9 cellular contexts compared by ENCODE assay signal in the genomic region with DNA sequence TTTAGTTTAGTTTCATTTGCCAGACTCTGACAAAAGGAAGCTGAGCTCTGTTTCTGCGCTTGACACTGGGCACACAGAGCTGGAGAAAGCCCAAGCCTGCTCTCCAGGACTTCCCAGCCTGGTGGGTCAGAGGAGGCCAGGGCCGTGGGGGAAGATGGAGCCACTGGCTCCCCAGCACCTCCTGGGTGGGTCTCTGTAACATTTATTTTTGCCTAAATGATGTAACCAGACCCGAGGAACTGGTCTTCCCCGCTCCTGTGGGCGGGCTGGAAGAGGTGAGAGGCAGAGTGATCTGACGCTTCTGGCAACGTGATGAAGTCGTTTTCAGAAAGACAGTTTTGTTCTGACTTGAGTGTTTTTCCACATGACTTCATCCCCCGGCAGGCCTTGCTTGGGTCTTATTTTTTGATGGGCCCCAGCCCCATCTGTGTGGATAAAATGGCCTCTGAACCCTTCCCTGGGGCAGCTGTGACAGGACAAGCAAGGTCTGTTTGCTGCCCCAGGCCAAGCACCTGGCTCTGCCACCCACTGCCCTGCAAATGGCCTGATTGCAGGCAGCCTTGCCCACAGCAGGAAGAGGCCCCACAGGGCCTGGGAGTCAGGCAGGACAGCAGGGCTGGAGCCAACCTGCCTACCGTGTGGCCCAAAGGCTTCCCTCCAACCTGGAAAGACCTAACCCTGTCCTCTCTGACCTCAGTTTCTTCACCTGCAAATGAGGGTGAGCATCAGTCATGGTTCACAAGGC.
DNase-seq lines count a peak whose midpoint lies in the region; ATAC-seq and TF ChIP-seq lines count a peak whose summit lies in the region.
"Had no signal": no experiment of that assay in that cellular context is flagged by ENCODE, and none has a peak within 500 bp of the region (broad histone marks: within the 10 kb centered on the region; RNA-seq: fewer than 3 reads in every experiment).

No MANE protein-coding gene starts in this region.

- no peaks in the 10 kb centered on the region for H3K9me3 Mint-ChIP-seq in natural killer cell treated with Interleukin-12 subunit alpha and Interleukin-12 subunit beta and Interleukin-15 and Interleukin-18, amount 100 ng/mL, for 72 hours
- no peaks in the 10 kb centered on the region for H3K9me3 Mint-ChIP-seq in natural killer cell

- no peaks in the 10 kb centered on the region for H3K36me3 Mint-ChIP-seq in natural killer cell treated with Interleukin-12 subunit alpha and Interleukin-12 subunit beta and Interleukin-15 and Interleukin-18, amount 100 ng/mL, for 72 hours
- no peaks in the 10 kb centered on the region for H3K36me3 Mint-ChIP-seq in natural killer cell

- no peaks in the 10 kb centered on the region for H3K4me1 Mint-ChIP-seq in natural killer cell treated with Interleukin-12 subunit alpha and Interleukin-12 subunit beta and Interleukin-15 and Interleukin-18, amount 100 ng/mL, for 72 hours (ENCODE audit: low read depth in 2 of 2)
- H3K4me1 Mint-ChIP-seq in natural killer cell = no peaks in the 10 kb centered on the region

- no peak for DNase-seq in natural killer cell treated with Interleukin-12 subunit alpha and Interleukin-12 subunit beta and Interleukin-15 and Interleukin-18, amount 100 ng/mL, for 72 hours (ENCODE audit: low spot score)
- DNase-seq in natural killer cell = no peak
- DNase-seq in activated naive CD4-positive, alpha-beta T cell treated with anti-CD3 and anti-CD28 coated beads, Interleukin-2, amount 50 U/mL, for 16 hours = peak; percentile 17
- DNase-seq in omental fat pad (ENCODE audit: low spot score) = peak; percentile 4
- peak; percentile 74 to 79 for DNase-seq in uterus
- DNase-seq in NCI-H2196 (lab: John Stamatoyannopoulos, UW; ENCODE audit: unreplicated experiment) = no peak
- no peak for DNase-seq in SHP77 (lab: John Stamatoyannopoulos, UW)

- H3K27ac ChIP-seq in uterus = peak overlapping the region; percentile 88 to 94
- H3K27ac ChIP-seq: BLaER1 had no signal

- no peaks in the 10 kb centered on the region for H3K9me3 ChIP-seq in uterus
- H3K9me3 ChIP-seq: BLaER1 had no signal

- no peaks in the 10 kb centered on the region for H3K36me3 ChIP-seq in uterus
- H3K36me3 ChIP-seq: BLaER1 had no signal

- no peak overlapping the region for H3K4me3 ChIP-seq in uterus
- H3K4me3 ChIP-seq: BLaER1 had no signal

- H3K4me3 Mint-ChIP-seq in natural killer cell treated with Interleukin-12 subunit alpha and Interleukin-12 subunit beta and Interleukin-15 and Interleukin-18, amount 100 ng/mL, for 72 hours = no peak overlapping the region
- no peak overlapping the region for H3K4me3 Mint-ChIP-seq in natural killer cell

- H3K4me1 ChIP-seq in uterus = peaks cover 7 to 8% of the 10 kb centered on the region in 2 donors

- TF ChIP-seq CTCF in natural killer cell (IDR thresholded peaks at IDR 0.05) (no peak), omental fat pad (IDR thresholded peaks at IDR 0.05) (no peak), uterus (IDR thresholded peaks at IDR 0.05) (no peak)

- H3K27me3 ChIP-seq in uterus = no peaks in the 10 kb centered on the region

- peak overlapping the region; percentile 31 to 34 for H3K27ac Mint-ChIP-seq in natural killer cell treated with Interleukin-12 subunit alpha and Interleukin-12 subunit beta and Interleukin-15 and Interleukin-18, amount 100 ng/mL, for 72 hours
- H3K27ac Mint-ChIP-seq in natural killer cell = no peak overlapping the region

- intact Hi-C loops in natural killer cell (cut with micrococcal nuclease) = no loop called here
- intact Hi-C loops in uterus (cut with DNase I; ENCODE audit: low total_unique reads) = no loop called here

- peak; percentile 20 to 60 for ATAC-seq in natural killer cell treated with Interleukin-12 subunit alpha and Interleukin-12 subunit beta and Interleukin-15 and Interleukin-18, amount 100 ng/mL, for 72 hours
- no peak for ATAC-seq in natural killer cell
- ATAC-seq in omental fat pad (ENCODE audit: low FRiP score) = peak; percentile 79
- no peak for ATAC-seq in HG02571 (IDR thresholded peaks at IDR 0.05; ENCODE audit: unreplicated experiment)

- H3K27me3 Mint-ChIP-seq in natural killer cell treated with Interleukin-12 subunit alpha and Interleukin-12 subunit beta and Interleukin-15 and Interleukin-18, amount 100 ng/mL, for 72 hours = peaks cover 0 to 22% of the 10 kb centered on the region in 2 donors
- H3K27me3 Mint-ChIP-seq in natural killer cell (ENCODE audit: low read depth in 2 of 2) = peaks cover 9 to 11% of the 10 kb centered on the region in 2 donors

- TF ChIP-seq POLR2A in uterus (IDR thresholded peaks at IDR 0.05) = no peak

Comparison
In these comparisons a context has a peak if more than half of its experiments do, and no peak if none do; other contexts are left out.
1. ATAC-seq: peak in natural killer cell treated with Interleukin-12 subunit alpha and Interleukin-12 subunit beta and Interleukin-15 and Interleukin-18, amount 100 ng/mL, for 72 hours (2 of 2) and omental fat pad (single experiment); none in natural killer cell (0 of 3) and HG02571 (single experiment).
2. H3K27ac Mint-ChIP-seq: peak in natural killer cell treated with Interleukin-12 subunit alpha and Interleukin-12 subunit beta and Interleukin-15 and Interleukin-18, amount 100 ng/mL, for 72 hours (2 of 2); none in natural killer cell (0 of 2).
3. DNase-seq: peak in activated naive CD4-positive, alpha-beta T cell treated with anti-CD3 and anti-CD28 coated beads, Interleukin-2, amount 50 U/mL, for 16 hours (single experiment), omental fat pad (single experiment) and uterus (2 of 2); none in natural killer cell treated with Interleukin-12 subunit alpha and Interleukin-12 subunit beta and Interleukin-15 and Interleukin-18, amount 100 ng/mL, for 72 hours (single experiment), natural killer cell (single experiment), NCI-H2196 (single experiment) and SHP77 (0 of 2).